In the genomic region with DNA sequence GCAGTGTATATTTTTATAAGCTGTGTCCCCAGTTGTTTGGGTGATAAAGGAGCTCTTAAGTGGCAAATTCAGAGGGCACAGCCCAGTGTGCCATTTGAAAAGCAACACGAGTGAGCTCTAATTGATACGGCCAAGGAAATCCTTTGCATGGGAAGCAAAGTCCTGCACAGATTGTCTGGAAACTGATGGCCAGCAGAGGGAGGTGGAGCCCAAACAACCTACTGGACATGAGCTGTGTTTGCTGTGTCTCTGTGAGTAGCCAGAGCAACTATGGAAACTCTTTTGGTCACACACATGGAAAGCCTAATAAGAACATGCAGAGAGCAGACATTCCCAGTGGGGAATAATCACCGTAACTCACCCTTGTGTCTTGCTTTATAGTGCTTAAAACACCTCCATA, we compare ENCODE assay signal across 10 cellular contexts. TPM values are rescaled to one million over a fixed set of nuclear protein-coding genes. Genes with fewer than 3 reads are reported as not detected.
DNase-seq lines count a peak whose midpoint lies in the region; ATAC-seq and TF ChIP-seq lines count a peak whose summit lies in the region.
"Had no signal": no experiment of that assay in that cellular context is flagged by ENCODE, and none has a peak within 500 bp of the region (broad histone marks: within the 10 kb centered on the region; RNA-seq: fewer than 3 reads in every experiment).

No MANE protein-coding gene starts in this region.

- TF ChIP-seq CTCF in AG09319 (IDR thresholded peaks at IDR 0.05; ENCODE audit: low read depth, low read length) = peak; percentile 3
- peak; percentile 43 for TF ChIP-seq CTCF in astrocyte of the spinal cord (IDR thresholded peaks at IDR 0.05; ENCODE audit: low read depth, low read length)

- ATAC-seq in left lobe of liver (peak; percentile 64), HG02623 (IDR thresholded peaks at IDR 0.05; ENCODE audit: unreplicated experiment) (no peak)

- no peak for DNase-seq in AG09319 (ENCODE audit: extremely low read depth, low read depth)
- peak; percentile 28 for DNase-seq in HuH-7 (ENCODE audit: low spot score)
- peak; percentile 12 for DNase-seq in astrocyte of the spinal cord (ENCODE audit: low read depth, low spot score)
- DNase-seq in left lobe of liver (ENCODE audit: low spot score) = no peak
- no peak for DNase-seq in GDM1 (lab: John Stamatoyannopoulos, UW)
- DNase-seq in RPMI8226 = no peak
- no peak for DNase-seq in NCI-H1436 (lab: John Stamatoyannopoulos, UW)
- DNase-seq: stimulated activated CD8-positive, alpha-beta memory T cell treated with anti-CD3 and anti-CD28 coated beads, Interleukin-4, amount 100 ng/mL, for 48 hours had no signal

- in situ Hi-C loops in astrocyte of the spinal cord (cut with HindIII; ENCODE audit: low sequenced_read_pairs) = no loop called here

- H3K4me3 ChIP-seq in astrocyte of the spinal cord (ENCODE audit: low read depth, low read length) = no peak overlapping the region
- H3K4me3 ChIP-seq: ascending aorta had no signal

RNA-seq across cellular contexts. Expression of a gene that starts 24.4 kb away (rescaled TPM):
- 63.0 TPM for total RNA-seq in left lobe of liver

Comparison
In these comparisons a context has a peak if more than half of its experiments do, and no peak if none do; other contexts are left out.
1. DNase-seq: peak in HuH-7 (single experiment) and astrocyte of the spinal cord (single experiment); none in AG09319 (single experiment), left lobe of liver (single experiment), GDM1 (single experiment), RPMI8226 (single experiment) and NCI-H1436 (single experiment).